Comparison of ENCODE assay signal across 10 cellular contexts in genomic region chr16:82192665-82193064, GRCh38. TPM values are rescaled to one million over a fixed set of nuclear protein-coding genes. Genes with fewer than 3 reads are reported as not detected.
DNase-seq lines count a peak whose midpoint lies in the region; ATAC-seq and TF ChIP-seq lines count a peak whose summit lies in the region.
"Had no signal": no experiment of that assay in that cellular context is flagged by ENCODE, and none has a peak within 500 bp of the region (broad histone marks: within the 10 kb centered on the region; RNA-seq: fewer than 3 reads in every experiment).

No MANE protein-coding gene starts in this region.

- H3K4me1 Mint-ChIP-seq in nephron progenitor cell, result peaks cover 61% of the 10 kb centered on the region

- peaks cover 12% of the 10 kb centered on the region for H3K4me1 ChIP-seq in DND-41 (ENCODE audit: insufficient read depth, low read length)
- H3K4me1 ChIP-seq: body of pancreas, psoas muscle had no signal

- H3K79me2 ChIP-seq in DND-41 (ENCODE audit: insufficient read depth, low read length), result no peaks in the 10 kb centered on the region

- peaks cover 3% of the 10 kb centered on the region for H3K27me3 Mint-ChIP-seq in nephron progenitor cell (ENCODE audit: low read depth, poor library complexity)

- no peak overlapping the region for H3K4me3 Mint-ChIP-seq in nephron progenitor cell

- H3K27me3 ChIP-seq in DND-41 (ENCODE audit: insufficient read depth, low read length, poor library complexity), result peaks cover 3% of the 10 kb centered on the region
- no peaks in the 10 kb centered on the region for H3K27me3 ChIP-seq in MG63
- H3K27me3 ChIP-seq: body of pancreas had no signal

- H3K36me3 Mint-ChIP-seq in nephron progenitor cell (ENCODE audit: low read depth), result no peaks in the 10 kb centered on the region

- no peak overlapping the region for H3K4me2 ChIP-seq in DND-41 (ENCODE audit: insufficient read depth, low read length)

- peak overlapping the region; percentile 57; the same call in 1 of the 2 replicates for H2AFZ ChIP-seq in DND-41 (ENCODE audit: low read depth, low read length)

- H3K4me3 ChIP-seq in DND-41 (ENCODE audit: low read depth in 1 of 2, low read length in 2 of 2) (no peak overlapping the region), MG63 (no peak overlapping the region)
- H3K4me3 ChIP-seq: body of pancreas, psoas muscle had no signal

- no peaks in the 10 kb centered on the region for H4K20me1 ChIP-seq in DND-41 (ENCODE audit: insufficient read depth, low read length)

- H3K36me3 ChIP-seq in DND-41 (ENCODE audit: insufficient read depth, low read length) (no peaks in the 10 kb centered on the region), MG63 (no peaks in the 10 kb centered on the region)

- no peak for DNase-seq in DND-41
- peak; percentile 4 for DNase-seq in MG63
- peak; percentile 66 for DNase-seq in amniotic epithelial cell (ENCODE audit: low read depth)
- no peak for DNase-seq in nephron progenitor cell
- no peak for DNase-seq in NCI-H2227 treated with DMSO at 0.1 percent for 48 hours (lab: John Stamatoyannopoulos, UW)
- DNase-seq in T1000 (lab: John Stamatoyannopoulos, UW), result no peak
- no peak for DNase-seq in NCI-H1105 (lab: John Stamatoyannopoulos, UW)
- DNase-seq: psoas muscle had no signal

- no peaks in the 10 kb centered on the region for H3K9me3 Mint-ChIP-seq in nephron progenitor cell

- peak overlapping the region; percentile 15 for H3K27ac Mint-ChIP-seq in nephron progenitor cell

- no peak overlapping the region for H3K27ac ChIP-seq in DND-41 (ENCODE audit: low read length)
- H3K27ac ChIP-seq: psoas muscle had no signal

- TF ChIP-seq CTCF in DND-41 (IDR thresholded peaks at IDR 0.05; ENCODE audit: borderline replicate concordance, extremely low read depth, low read length, poor library complexity, severe bottlenecking) (no peak), nephron progenitor cell (IDR thresholded peaks at IDR 0.05) (no peak)

- ATAC-seq in DND-41 (ENCODE audit: insufficient read depth, low read depth) (peak; percentile 78), GM21360 (IDR thresholded peaks at IDR 0.05; ENCODE audit: unreplicated experiment) (no peak)
- ATAC-seq: body of pancreas, psoas muscle had no signal

- H3K9me3 ChIP-seq in DND-41 (ENCODE audit: insufficient read depth, low read length, severe bottlenecking) (no peaks in the 10 kb centered on the region), MG63 (no peaks in the 10 kb centered on the region)
- H3K9me3 ChIP-seq: body of pancreas, psoas muscle had no signal

- no peak overlapping the region for H3K9ac ChIP-seq in DND-41 (ENCODE audit: low read depth, low read length)

RNA-seq across cellular contexts. Expression of gene MPHOSPH6, which starts 22.6 kb away (rescaled TPM):
- total RNA-seq in MG63 (2014; rRNA removed; shearing (Covaris generic); ENCODE audit: low replicate concordance), result 19.2 and 93.3 TPM in 2 replicates

Comparison
In these comparisons a context has a peak if more than half of its experiments do, and no peak if none do; other contexts are left out.
1. DNase-seq: peak in MG63 (single experiment) and amniotic epithelial cell (single experiment); none in DND-41 (single experiment), nephron progenitor cell (single experiment), NCI-H2227 treated with DMSO at 0.1 percent for 48 hours (single experiment), T1000 (single experiment) and NCI-H1105 (single experiment).